ENCODE assay signal across 8 cellular contexts in the genomic region with DNA sequence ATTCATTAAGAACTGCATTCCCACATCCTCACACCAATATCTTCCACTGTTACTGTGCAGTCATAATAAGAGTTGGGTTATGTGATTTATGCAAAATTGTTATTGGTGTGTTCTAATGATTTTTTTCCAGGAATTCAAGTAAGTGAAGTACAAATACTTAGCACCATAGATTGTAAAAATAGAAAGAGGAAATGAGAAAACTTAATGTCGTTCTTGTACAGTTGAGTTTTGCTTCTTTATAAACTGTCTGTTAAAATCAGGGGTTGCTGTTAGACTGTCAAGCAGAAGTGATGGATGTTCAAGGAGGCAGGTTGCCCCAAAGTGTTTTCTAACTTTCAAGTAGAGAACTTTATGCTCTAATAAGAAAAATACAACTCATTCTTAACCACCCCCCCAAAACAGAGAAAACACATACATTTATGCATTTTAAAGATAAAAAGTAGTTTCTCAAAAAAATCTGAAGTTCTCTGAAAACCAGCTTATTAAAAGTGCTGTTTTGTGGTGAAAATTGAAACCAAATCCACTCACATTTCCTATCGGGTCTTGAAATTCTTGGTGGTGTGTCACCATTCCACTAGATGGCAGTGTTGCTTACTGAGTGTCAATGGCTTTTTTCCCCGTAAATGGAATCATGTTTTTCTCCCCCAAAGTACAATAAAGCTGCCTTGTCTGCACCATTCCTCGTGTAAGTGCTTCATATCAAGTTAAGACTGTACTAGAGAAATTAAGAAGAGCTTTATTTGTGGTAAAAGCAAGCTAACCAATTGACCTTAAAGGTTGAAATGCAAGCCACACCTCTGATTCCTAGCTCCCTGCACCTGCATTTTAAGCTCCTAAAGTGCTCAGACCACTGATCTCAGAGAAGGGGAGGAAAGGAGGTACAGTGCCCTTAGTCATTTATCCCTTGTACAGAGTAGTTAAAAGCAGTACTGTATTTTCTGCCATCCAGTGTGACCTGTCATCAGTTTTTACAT. TPM values are rescaled to one million over a fixed set of nuclear protein-coding genes. Genes with fewer than 3 reads are reported as not detected.
A peak's percentile ranks its signal among the peaks of the same experiment; 100 is the strongest.
DNase-seq lines count a peak whose midpoint lies in the region; ATAC-seq lines count a peak whose summit lies in the region.

No MANE protein-coding gene starts in this region.

- DNase-seq in DMS 273 (lab: John Stamatoyannopoulos, UW; ENCODE audit: unreplicated experiment) (peak; percentile 73), DMS 273 treated with DMSO at 0.1 percent for 48 hours (lab: John Stamatoyannopoulos, UW) (no peak), NCI-H226 (peak; percentile 6), glomerular endothelial cell (ENCODE audit: extremely low read depth, low read depth, low spot score) (peak; percentile 51), smooth muscle cell of the brain vasculature (ENCODE audit: low read depth, low spot score) (peak; percentile 29), NCI-H187 treated with DMSO at 0.1 percent for 48 hours (lab: John Stamatoyannopoulos, UW) (no peak)
- peak; percentile 17 for DNase-seq in activated gamma-delta T cell treated with anti-CD3 and anti-CD28 coated beads, Interleukin-2, amount 50 U/mL, for 16 hours (ENCODE audit: low read depth)

- ATAC-seq in GM21717 (IDR thresholded peaks at IDR 0.05; ENCODE audit: unreplicated experiment) = peak; percentile 47

RNA-seq across cellular contexts. Expression of a gene that starts 4.7 kb away (rescaled TPM):
- total RNA-seq in glomerular endothelial cell = not detected in 2 replicates

RNA-seq across cellular contexts. Expression of a gene that starts 6.7 kb away (rescaled TPM):
- total RNA-seq in glomerular endothelial cell = 0.06 TPM in 1 of 2 replicates, not detected in the other

RNA-seq across cellular contexts. Expression of a gene that starts 57.7 kb away (rescaled TPM):
- 173 and 210 TPM in 2 replicates for total RNA-seq in glomerular endothelial cell

Comparison
In these comparisons a context has a peak if more than half of its experiments do, and no peak if none do; other contexts are left out.
1. DNase-seq: peak in DMS 273 (single experiment), NCI-H226 (single experiment), activated gamma-delta T cell treated with anti-CD3 and anti-CD28 coated beads, Interleukin-2, amount 50 U/mL, for 16 hours (single experiment), glomerular endothelial cell (single experiment) and smooth muscle cell of the brain vasculature (single experiment); none in DMS 273 treated with DMSO at 0.1 percent for 48 hours (single experiment) and NCI-H187 treated with DMSO at 0.1 percent for 48 hours (single experiment).